ENCODE assay signal across 25 cellular contexts in genomic region chr6:157436944-157437336, GRCh38. TPM values are rescaled to one million over a fixed set of nuclear protein-coding genes. Genes with fewer than 3 reads are reported as not detected.
A peak's percentile ranks its signal among the peaks of the same experiment; 100 is the strongest.
DNase-seq lines count a peak whose midpoint lies in the region; ATAC-seq and TF ChIP-seq lines count a peak whose summit lies in the region.
"Had no signal": no experiment of that assay in that cellular context is flagged by ENCODE, and none has a peak within 500 bp of the region (broad histone marks: within the 10 kb centered on the region; RNA-seq: fewer than 3 reads in every experiment).

No MANE protein-coding gene starts in this region.

- TF ChIP-seq CTCF in left ventricle myocardium inferior (IDR thresholded peaks at IDR 0.05; ENCODE audit: borderline replicate concordance), result no peak
- no peak for TF ChIP-seq CTCF in dorsolateral prefrontal cortex (IDR thresholded peaks at IDR 0.05 in 54 of 56, conservative IDR thresholded peaks at IDR 0.05 in 2 of 56; ENCODE audit: low read depth in 1 of 56, partially characterized antibody in 56 of 56)
- no peak for TF ChIP-seq CTCF in upper lobe of right lung (IDR thresholded peaks at IDR 0.05)
- TF ChIP-seq CTCF in tibial artery (IDR thresholded peaks at IDR 0.05), result no peak

- H3K27ac ChIP-seq in left ventricle myocardium inferior (replicated peaks) (peak overlapping the region; percentile 85), dorsolateral prefrontal cortex (peak overlapping the region in 44 of 59 donors; percentile 2 to 85 (median 63)), neuronal stem cell (replicated peaks; ENCODE audit: low read length) (no peak overlapping the region), upper lobe of right lung (no peak overlapping the region), tibial artery (no peak overlapping the region)
- H3K27ac ChIP-seq: BLaER1 treated with 17β-estradiol and CSF1 and Interleukin-3, amounts not matched to agents 10 nM and 100 nM; GM23248; KMS-11; SJCRH30 had no signal

- H3K36me3 ChIP-seq in left ventricle myocardium inferior (no peaks in the 10 kb centered on the region), neuronal stem cell (replicated peaks in 1 of 2; ENCODE audit: control insufficient read depth in 2 of 2, insufficient read depth in 2 of 2, low read length in 2 of 2) (no peaks in the 10 kb centered on the region), upper lobe of right lung (no peaks in the 10 kb centered on the region), tibial artery (no peaks in the 10 kb centered on the region)
- H3K36me3 ChIP-seq: BLaER1 treated with 17β-estradiol and CSF1 and Interleukin-3, amounts not matched to agents 10 nM and 100 nM; SJCRH30 had no signal

- intact Hi-C loops in left ventricle myocardium inferior (cut with micrococcal nuclease), result no loop called here
- intact Hi-C loops in Right ventricle myocardium superior (cut with DNase I), result no loop called here
- intact Hi-C loops in dorsolateral prefrontal cortex (cut with DNase I), result no loop called here
- intact Hi-C loops in upper lobe of right lung (cut with DNase I), result no loop called here
- intact Hi-C loops in tibial artery (cut with DNase I; ENCODE audit: low total_unique reads), result no loop called here

- peak overlapping the region; percentile 66 for H2AK5ac ChIP-seq in neuronal stem cell (ENCODE audit: low read depth, low read length)

- H3K79me1 ChIP-seq in neuronal stem cell (ENCODE audit: low read depth, low read length), result no peaks in the 10 kb centered on the region

- no peaks in the 10 kb centered on the region for H3K27me3 ChIP-seq in left ventricle myocardium inferior (ENCODE audit: low read depth)
- H3K27me3 ChIP-seq in dorsolateral prefrontal cortex, result no peaks in the 10 kb centered on the region
- no peaks in the 10 kb centered on the region for H3K27me3 ChIP-seq in neuronal stem cell (ENCODE audit: control insufficient read depth in 3 of 3, insufficient read depth in 3 of 3, low read depth in 1 of 3, low read length in 3 of 3)
- no peaks in the 10 kb centered on the region for H3K27me3 ChIP-seq in upper lobe of right lung
- H3K27me3 ChIP-seq in tibial artery, result no peaks in the 10 kb centered on the region
- H3K27me3 ChIP-seq: BLaER1 treated with 17β-estradiol and CSF1 and Interleukin-3, amounts not matched to agents 10 nM and 100 nM; SJCRH30 had no signal

- DNase-seq in left ventricle myocardium inferior, result no peak
- DNase-seq in Right ventricle myocardium superior, result no peak
- no peak for DNase-seq in dorsolateral prefrontal cortex
- no peak for DNase-seq in neuronal stem cell (ENCODE audit: low spot score)
- no peak for DNase-seq in upper lobe of right lung
- DNase-seq in tibial artery, result no peak
- DNase-seq in NCI-H345 treated with DMSO at 0.1 percent for 48 hours (lab: John Stamatoyannopoulos, UW; ENCODE audit: unreplicated experiment), result no peak
- DNase-seq: 8988T; Caco-2; CD4-positive, alpha-beta memory T cell; DMS 273 treated with DMSO at 0.1 percent for 48 hours; DMS79 treated with DMSO at 0.1 percent for 48 hours; GM23248; HCEC 1CT; NCI-H1092 treated with DMSO at 0.1 percent for 48 hours; NCI-H1436 treated with DMSO at 0.1 percent for 48 hours; NCI-H1930; NCI-H2227 treated with DMSO at 0.1 percent for 48 hours; NCI-H510A treated with DMSO at 0.1 percent for 48 hours; NCI-H748 treated with DMSO at 0.1 percent for 48 hours; NK-92 treated with Interleukin-12 subunit alpha and Interleukin-12 subunit beta, amount 100 ng/mL, for 24 hours; SJCRH30 had no signal

- H2BK12ac ChIP-seq in neuronal stem cell (ENCODE audit: low read length), result no peak overlapping the region

- H3K14ac ChIP-seq in neuronal stem cell (ENCODE audit: low read length), result no peak overlapping the region

- no peak overlapping the region for H2BK120ac ChIP-seq in neuronal stem cell (ENCODE audit: low read depth, low read length)

- no peaks in the 10 kb centered on the region for H3K9me3 ChIP-seq in left ventricle myocardium inferior (replicated peaks)
- H3K9me3 ChIP-seq in neuronal stem cell (replicated peaks in 1 of 2; ENCODE audit: control insufficient read depth in 2 of 2, insufficient read depth in 1 of 2, low read depth in 1 of 2, low read length in 2 of 2), result no peaks in the 10 kb centered on the region
- no peaks in the 10 kb centered on the region for H3K9me3 ChIP-seq in upper lobe of right lung
- H3K9me3 ChIP-seq in tibial artery, result no peaks in the 10 kb centered on the region
- H3K9me3 ChIP-seq: Caco-2, SJCRH30 had no signal

- no CpG with 5 or more reads among the region's 4 CpGs for WGBS in neuronal stem cell (ENCODE audit: extremely low coverage in 2 of 2, insufficient read length in 2 of 2, insufficient replicate concordance in 1 of 2), 2 donors

- H3K18ac ChIP-seq in neuronal stem cell (ENCODE audit: low read length), result peak overlapping the region; percentile 29

- H2BK15ac ChIP-seq in neuronal stem cell (ENCODE audit: low read length), result no peak overlapping the region

- H3K23ac ChIP-seq in neuronal stem cell (ENCODE audit: low read depth, low read length, poor library complexity), result peak overlapping the region; percentile 61

- ATAC-seq in Right ventricle myocardium superior (ENCODE audit: poor library complexity) (no peak), upper lobe of right lung (peak; percentile 19), GM21723 (IDR thresholded peaks at IDR 0.05; ENCODE audit: unreplicated experiment) (no peak)

- H3K9ac ChIP-seq in neuronal stem cell (ENCODE audit: low read depth, low read length, poor library complexity), result no peak overlapping the region
- H3K9ac ChIP-seq: BLaER1 treated with 17β-estradiol and CSF1 and Interleukin-3, amounts not matched to agents 10 nM and 100 nM; GM23248; KMS-11 had no signal

- peaks cover 81% of the 10 kb centered on the region for H3K4me1 ChIP-seq in left ventricle myocardium inferior
- peaks cover 0 to 14% of the 10 kb centered on the region in 2 donors for H3K4me1 ChIP-seq in neuronal stem cell (ENCODE audit: control insufficient read depth in 2 of 2, insufficient read depth in 1 of 2, low read depth in 1 of 2, low read length in 2 of 2)
- peaks cover 7% of the 10 kb centered on the region for H3K4me1 ChIP-seq in upper lobe of right lung
- peaks cover 0 to 31% (median 3%) of the 10 kb centered on the region in 4 donors for H3K4me1 ChIP-seq in tibial artery
- H3K4me1 ChIP-seq: SJCRH30 had no signal

- H3K4ac ChIP-seq in neuronal stem cell (ENCODE audit: low read length), result no peak overlapping the region

- H3K4me3 ChIP-seq in left ventricle myocardium inferior, result no peak overlapping the region
- peak overlapping the region in 1 of 59 donors; percentile 11 for H3K4me3 ChIP-seq in dorsolateral prefrontal cortex
- no peak overlapping the region for H3K4me3 ChIP-seq in neuronal stem cell (ENCODE audit: low read length in 2 of 2)
- no peak overlapping the region for H3K4me3 ChIP-seq in upper lobe of right lung
- no peak overlapping the region for H3K4me3 ChIP-seq in tibial artery
- H3K4me3 ChIP-seq: BLaER1 treated with 17β-estradiol and CSF1 and Interleukin-3, amounts not matched to agents 10 nM and 100 nM; GM23248; SJCRH30 had no signal

- no peak overlapping the region for H4K8ac ChIP-seq in neuronal stem cell (ENCODE audit: low read depth, low read length)

- H2AFZ ChIP-seq in neuronal stem cell (ENCODE audit: low read length), result no peak overlapping the region
- H2AFZ ChIP-seq: GM23248 had no signal

- H2BK5ac ChIP-seq in neuronal stem cell (ENCODE audit: low read length), result no peak overlapping the region

- peak overlapping the region; percentile 14 for H4K91ac ChIP-seq in neuronal stem cell (ENCODE audit: low read depth, low read length, poor library complexity)

- no peak overlapping the region for H3K4me2 ChIP-seq in neuronal stem cell (ENCODE audit: insufficient read depth, low read length, poor library complexity, severe bottlenecking)
- H3K4me2 ChIP-seq: BLaER1 treated with 17β-estradiol and CSF1 and Interleukin-3, amounts not matched to agents 10 nM and 100 nM; KMS-11 had no signal

RNA-seq across cellular contexts. Expression of gene ZDHHC14, which starts 56.0 kb away (rescaled TPM):
- 10.0 TPM for total RNA-seq in left ventricle myocardium inferior
- total RNA-seq in Right ventricle myocardium superior, result 9.4 TPM
- 10 to 100 TPM; 29.9 to 60.8 (median 40.9) TPM for total RNA-seq in dorsolateral prefrontal cortex
- polyA plus RNA-seq in neuronal stem cell (2013, experiment 1 of 2), result 9.4 TPM
- 9.2 TPM for polyA plus RNA-seq in neuronal stem cell (2013, experiment 2 of 2)
- total RNA-seq in upper lobe of right lung, result 12.2 TPM

Comparison
In these comparisons a context has a peak if more than half of its experiments do, and no peak if none do; other contexts are left out.
1. H3K27ac ChIP-seq: peak in left ventricle myocardium inferior (single experiment) and dorsolateral prefrontal cortex (44 of 59); none in neuronal stem cell (single experiment), upper lobe of right lung (single experiment) and tibial artery (0 of 2).